Comparison of ENCODE assay signal across 8 cellular contexts in the genomic region with DNA sequence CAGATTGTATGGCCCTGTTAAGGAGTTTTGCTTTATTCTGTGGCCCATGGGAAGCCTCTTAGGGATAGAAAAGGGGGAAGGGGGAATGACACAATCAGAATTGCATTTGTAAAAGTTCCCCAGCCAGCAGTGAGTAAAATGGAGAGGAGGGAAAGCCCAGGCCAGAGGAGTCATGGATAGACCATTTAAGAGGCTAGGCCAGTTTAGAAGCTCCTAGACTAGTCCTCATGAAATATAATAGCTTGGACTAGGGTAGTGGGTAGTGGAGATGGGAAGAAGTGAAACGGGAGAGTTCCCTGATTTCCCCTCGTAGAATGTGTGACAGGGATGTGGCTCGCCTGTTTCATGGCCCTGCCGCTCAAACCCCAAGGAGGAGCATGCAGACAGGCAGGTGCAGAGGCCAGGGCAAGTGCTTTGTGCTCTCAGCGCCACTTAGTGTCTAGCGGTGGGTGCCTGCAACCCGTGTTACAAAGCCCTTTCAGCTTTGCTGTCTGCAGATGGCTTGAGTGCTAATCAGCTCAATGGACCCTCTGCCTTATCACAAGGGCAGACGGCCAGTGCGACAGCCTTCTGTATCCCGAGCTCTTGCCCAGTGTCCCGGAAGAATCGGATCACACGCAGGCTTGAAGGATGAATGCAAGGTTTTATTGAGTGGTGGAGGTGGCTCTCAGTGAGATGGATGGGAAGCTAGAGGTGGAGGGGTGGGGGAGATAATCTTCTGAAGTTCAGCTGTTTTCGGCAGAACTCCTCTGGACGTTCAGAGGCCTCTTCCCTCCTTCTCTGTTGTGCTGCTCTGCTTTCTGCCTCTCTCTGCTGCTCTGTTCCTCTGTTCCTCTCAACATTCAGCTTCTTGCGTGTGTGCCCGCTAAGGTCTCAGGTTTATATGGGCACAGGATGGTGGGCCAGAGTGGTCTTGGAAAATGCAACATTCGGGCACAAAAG.
DNase-seq lines count a peak whose midpoint lies in the region; ATAC-seq, FAIRE-seq and TF ChIP-seq lines count a peak whose summit lies in the region.

No MANE protein-coding gene starts in this region.

- POLR2A ChIA-PET in activated CD8-positive, alpha-beta T cell treated with anti-CD3 and anti-CD28 coated beads for 36 hours (lab: Charles Lee): interaction anchor here (1.4 to 1.6 kb wide), 2 partner anchors 11 to 146 kb away, joined by 3 to 5 read pairs; a partner anchor contains a TSS

- DNase-seq in activated CD4-positive, CD25-positive, alpha-beta regulatory T cell (lab: John Stamatoyannopoulos, UW): no peak
- peak; percentile 57 for DNase-seq in NCI-H187 treated with DMSO at 0.1 percent for 48 hours (lab: John Stamatoyannopoulos, UW)
- peak; percentile 47 for DNase-seq in activated CD8-positive, alpha-beta T cell treated with anti-CD3 and anti-CD28 coated beads for 36 hours
- DNase-seq in Calu3: no peak
- DNase-seq in H54 (ENCODE audit: insufficient read length, low spot score): no peak
- DNase-seq in COR-L47 (lab: John Stamatoyannopoulos, UW): no peak

- ATAC-seq in activated CD4-positive, CD25-positive, alpha-beta regulatory T cell treated with anti-CD3 and anti-CD28 coated beads, Interleukin-2, amount 50 U/mL, for 24 hours: peak; percentile 48 to 59
- peak; percentile 71 for ATAC-seq in activated CD8-positive, alpha-beta T cell treated with anti-CD3 and anti-CD28 coated beads for 36 hours

- H3K27ac ChIP-seq in mucosa of rectum (ENCODE audit: low read depth in 2 of 2, low read length in 2 of 2): peak overlapping the region; percentile 71 to 83

- BruUV-seq in Calu3 (replicated peaks; lab: Mats Ljungman, UMichigan): no TSS peak

- no peaks in the 10 kb centered on the region for H3K9me3 Mint-ChIP-seq in activated CD8-positive, alpha-beta T cell treated with anti-CD3 and anti-CD28 coated beads for 36 hours
- H3K9me3 Mint-ChIP-seq in Calu3 (ENCODE audit: low read depth, unreplicated experiment): peaks cover 3% of the 10 kb centered on the region

- H3K27ac Mint-ChIP-seq in activated CD8-positive, alpha-beta T cell treated with anti-CD3 and anti-CD28 coated beads for 36 hours: peak overlapping the region; percentile 70
- H3K27ac Mint-ChIP-seq in Calu3 (ENCODE audit: unreplicated experiment): no peak overlapping the region

- H3K36me3 Mint-ChIP-seq in activated CD8-positive, alpha-beta T cell treated with anti-CD3 and anti-CD28 coated beads for 36 hours (ENCODE audit: low read depth): no peaks in the 10 kb centered on the region
- H3K36me3 Mint-ChIP-seq in Calu3 (ENCODE audit: insufficient read depth, unreplicated experiment): no peaks in the 10 kb centered on the region

- no peaks in the 10 kb centered on the region for H3K27me3 ChIP-seq in mucosa of rectum (ENCODE audit: control insufficient read depth in 2 of 2, insufficient read depth in 2 of 2, low read length in 2 of 2)

- H3K9ac ChIP-seq in mucosa of rectum (ENCODE audit: low read depth in 1 of 2, low read length in 2 of 2): peak overlapping the region in 1 of 2 donors; percentile 50

- CTCF ChIA-PET in activated CD8-positive, alpha-beta T cell treated with anti-CD3 and anti-CD28 coated beads for 36 hours (lab: Charles Lee): interaction anchor here (1.9 to 2.0 kb wide), 2 partner anchors 11 to 49 kb away, joined by 7 to 8 read pairs; no protein-coding TSS in a partner anchor
- CTCF ChIA-PET in Calu3 (lab: Charles Lee): no interaction called here

- H3K27me3 Mint-ChIP-seq in activated CD8-positive, alpha-beta T cell treated with anti-CD3 and anti-CD28 coated beads for 36 hours: no peaks in the 10 kb centered on the region
- H3K27me3 Mint-ChIP-seq in Calu3 (ENCODE audit: unreplicated experiment): no peaks in the 10 kb centered on the region

- no peaks in the 10 kb centered on the region for H3K9me3 ChIP-seq in mucosa of rectum (ENCODE audit: control insufficient read depth in 2 of 2, low read length in 2 of 2)

- no peaks in the 10 kb centered on the region for H3K36me3 ChIP-seq in mucosa of rectum (ENCODE audit: control insufficient read depth in 2 of 2, insufficient read depth in 2 of 2, low read length in 2 of 2)

- no peak for TF ChIP-seq CTCF in activated CD8-positive, alpha-beta T cell treated with anti-CD3 and anti-CD28 coated beads for 36 hours (IDR thresholded peaks at IDR 0.05)
- no peak for TF ChIP-seq CTCF in Calu3 (IDR thresholded peaks at IDR 0.05; ENCODE audit: unreplicated experiment)

- TF ChIP-seq POLR2A in H54 (IDR thresholded peaks at IDR 0.05; ENCODE audit: low read depth, low read length): no peak

- intact Hi-C loops in activated CD8-positive, alpha-beta T cell treated with anti-CD3 and anti-CD28 coated beads for 36 hours (cut with micrococcal nuclease): no loop called here
- intact Hi-C loops in Calu3 (cut with micrococcal nuclease; ENCODE audit: unreplicated experiment): no loop called here

- H3K4me3 Mint-ChIP-seq in activated CD8-positive, alpha-beta T cell treated with anti-CD3 and anti-CD28 coated beads for 36 hours: no peak overlapping the region
- no peak overlapping the region for H3K4me3 Mint-ChIP-seq in Calu3 (ENCODE audit: low read depth, unreplicated experiment)

- H3K4me1 ChIP-seq in mucosa of rectum (ENCODE audit: control insufficient read depth in 2 of 2, insufficient read depth in 2 of 2, low read length in 2 of 2): peaks cover 16 to 49% of the 10 kb centered on the region in 2 donors

- no peak overlapping the region for H3K4me3 ChIP-seq in mucosa of rectum (ENCODE audit: low read length in 2 of 2)

- H3K4me1 Mint-ChIP-seq in activated CD8-positive, alpha-beta T cell treated with anti-CD3 and anti-CD28 coated beads for 36 hours (ENCODE audit: low read depth): peaks cover 13% of the 10 kb centered on the region
- H3K4me1 Mint-ChIP-seq in Calu3 (ENCODE audit: low read depth, unreplicated experiment): peaks cover 9% of the 10 kb centered on the region

- FAIRE-seq in H54 (lab: Jason Lieb, UNC): no peak

Comparison
In these comparisons a context has a peak if more than half of its experiments do, and no peak if none do; other contexts are left out.
1. DNase-seq: peak in NCI-H187 treated with DMSO at 0.1 percent for 48 hours (single experiment) and activated CD8-positive, alpha-beta T cell treated with anti-CD3 and anti-CD28 coated beads for 36 hours (single experiment); none in activated CD4-positive, CD25-positive, alpha-beta regulatory T cell (0 of 4), Calu3 (single experiment), H54 (single experiment) and COR-L47 (single experiment).